Comparison of ENCODE assay signal across 2 cellular contexts in genomic region chr18:74506405-74507119, GRCh38.
TF ChIP-seq lines count a peak whose summit lies in the region.

No MANE protein-coding gene starts in this region.

TF ChIP-seq in IMR-90, 13 proteins besides CTCF, POLR2A, EP300 and RAD21:
- TF ChIP-seq USF2 (IDR thresholded peaks at IDR 0.05; ENCODE audit: low read depth, low read length) (no peak), MAFK (IDR thresholded peaks at IDR 0.05; ENCODE audit: low read depth, low read length) (no peak), FOS (IDR thresholded peaks at IDR 0.05; ENCODE audit: low read depth, low read length) (no peak), MXI1 (IDR thresholded peaks at IDR 0.05; ENCODE audit: borderline replicate concordance, low read depth, low read length) (no peak), BHLHE40 (IDR thresholded peaks at IDR 0.05; ENCODE audit: low read depth, low read length) (no peak), SMC3 (IDR thresholded peaks at IDR 0.05; ENCODE audit: low read depth, low read length) (no peak), NFE2L2 (IDR thresholded peaks at IDR 0.05; ENCODE audit: low read depth, low read length) (no peak), RCOR1 (IDR thresholded peaks at IDR 0.05; ENCODE audit: insufficient replicate concordance, low read length) (no peak), CHD1 (IDR thresholded peaks at IDR 0.05; ENCODE audit: low read depth, low read length) (no peak), RFX5 (IDR thresholded peaks at IDR 0.05; ENCODE audit: low read depth, low read length) (no peak), MAZ (IDR thresholded peaks at IDR 0.05; ENCODE audit: borderline replicate concordance, low read depth, low read length) (no peak), CEBPB (IDR thresholded peaks at IDR 0.05; ENCODE audit: low read depth, low read length) (no peak)
- TF ChIP-seq, protein P1, sequence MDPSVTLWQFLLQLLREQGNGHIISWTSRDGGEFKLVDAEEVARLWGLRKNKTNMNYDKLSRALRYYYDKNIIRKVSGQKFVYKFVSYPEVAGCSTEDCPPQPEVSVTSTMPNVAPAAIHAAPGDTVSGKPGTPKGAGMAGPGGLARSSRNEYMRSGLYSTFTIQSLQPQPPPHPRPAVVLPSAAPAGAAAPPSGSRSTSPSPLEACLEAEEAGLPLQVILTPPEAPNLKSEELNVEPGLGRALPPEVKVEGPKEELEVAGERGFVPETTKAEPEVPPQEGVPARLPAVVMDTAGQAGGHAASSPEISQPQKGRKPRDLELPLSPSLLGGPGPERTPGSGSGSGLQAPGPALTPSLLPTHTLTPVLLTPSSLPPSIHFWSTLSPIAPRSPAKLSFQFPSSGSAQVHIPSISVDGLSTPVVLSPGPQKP (IDR thresholded peaks at IDR 0.05; ENCODE audit: borderline replicate concordance, low read depth, low read length): no peak

TF ChIP-seq in HepG2, 621 proteins besides CTCF, POLR2A, EP300 and RAD21:
- TF ChIP-seq TBL1XR1 (IDR thresholded peaks at IDR 0.05; ENCODE audit: borderline replicate concordance, low read length, partially characterized antibody) (no peak), MAF1 (CRISPR knock-in tag; IDR thresholded peaks at IDR 0.05; ENCODE audit: borderline replicate concordance) (no peak), ZSCAN21 (CRISPR knock-in tag; IDR thresholded peaks at IDR 0.05; ENCODE audit: borderline replicate concordance) (no peak), ZNF687 (CRISPR knock-in tag; IDR thresholded peaks at IDR 0.05) (no peak), ZNF614 (CRISPR knock-in tag; IDR thresholded peaks at IDR 0.05; ENCODE audit: borderline replicate concordance) (no peak), ARID4A (CRISPR knock-in tag; IDR thresholded peaks at IDR 0.05; ENCODE audit: borderline replicate concordance) (no peak), PHF21A (CRISPR knock-in tag; IDR thresholded peaks at IDR 0.05) (no peak), SMAD9 (CRISPR knock-in tag; IDR thresholded peaks at IDR 0.05) (no peak)
- TF ChIP-seq, protein P2, sequence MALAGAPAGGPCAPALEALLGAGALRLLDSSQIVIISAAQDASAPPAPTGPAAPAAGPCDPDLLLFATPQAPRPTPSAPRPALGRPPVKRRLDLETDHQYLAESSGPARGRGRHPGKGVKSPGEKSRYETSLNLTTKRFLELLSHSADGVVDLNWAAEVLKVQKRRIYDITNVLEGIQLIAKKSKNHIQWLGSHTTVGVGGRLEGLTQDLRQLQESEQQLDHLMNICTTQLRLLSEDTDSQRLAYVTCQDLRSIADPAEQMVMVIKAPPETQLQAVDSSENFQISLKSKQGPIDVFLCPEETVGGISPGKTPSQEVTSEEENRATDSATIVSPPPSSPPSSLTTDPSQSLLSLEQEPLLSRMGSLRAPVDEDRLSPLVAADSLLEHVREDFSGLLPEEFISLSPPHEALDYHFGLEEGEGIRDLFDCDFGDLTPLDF (CRISPR knock-in tag; IDR thresholded peaks at IDR 0.05): no peak
- TF ChIP-seq, protein P3, sequence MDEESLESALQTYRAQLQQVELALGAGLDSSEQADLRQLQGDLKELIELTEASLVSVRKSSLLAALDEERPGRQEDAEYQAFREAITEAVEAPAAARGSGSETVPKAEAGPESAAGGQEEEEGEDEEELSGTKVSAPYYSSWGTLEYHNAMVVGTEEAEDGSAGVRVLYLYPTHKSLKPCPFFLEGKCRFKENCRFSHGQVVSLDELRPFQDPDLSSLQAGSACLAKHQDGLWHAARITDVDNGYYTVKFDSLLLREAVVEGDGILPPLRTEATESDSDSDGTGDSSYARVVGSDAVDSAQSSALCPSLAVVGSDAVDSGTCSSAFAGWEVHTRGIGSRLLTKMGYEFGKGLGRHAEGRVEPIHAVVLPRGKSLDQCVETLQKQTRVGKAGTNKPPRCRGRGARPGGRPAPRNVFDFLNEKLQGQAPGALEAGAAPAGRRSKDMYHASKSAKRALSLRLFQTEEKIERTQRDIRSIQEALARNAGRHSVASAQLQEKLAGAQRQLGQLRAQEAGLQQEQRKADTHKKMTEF (CRISPR knock-in tag; IDR thresholded peaks at IDR 0.05): no peak
